Comparison of ENCODE assay signal across 1 cellular context in the genomic region with DNA sequence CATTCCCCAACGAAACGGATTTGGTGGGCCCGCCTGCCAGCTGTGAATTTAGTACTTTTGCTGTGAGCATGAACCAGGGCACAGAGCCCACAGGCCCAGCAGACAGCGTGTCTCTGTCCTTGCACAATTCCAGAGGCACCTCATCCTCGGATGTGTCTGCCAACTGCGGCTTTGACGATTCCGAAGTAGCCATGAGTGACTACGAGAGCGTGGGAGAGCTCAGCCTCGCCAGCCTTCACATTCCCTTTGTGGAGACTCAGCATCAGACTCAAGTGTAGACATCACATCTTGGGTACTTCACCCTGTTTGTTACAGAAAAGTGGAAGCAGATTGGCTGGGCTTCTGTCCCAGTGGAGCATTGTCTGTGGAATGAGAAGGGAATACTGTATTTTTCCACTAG.
TF ChIP-seq lines count a peak whose summit lies in the region.

No MANE protein-coding gene starts in this region.

TF ChIP-seq in H1, 55 proteins besides CTCF, POLR2A, EP300 and RAD21 (continued from another document):
- no peak for TF ChIP-seq TAF7 (optimal IDR thresholded peaks at IDR 0.05; ENCODE audit: borderline replicate concordance, low read depth, low read length)
- TF ChIP-seq RXRA (IDR thresholded peaks at IDR 0.05; ENCODE audit: insufficient read depth, low read depth, low read length): no peak
- TF ChIP-seq GTF2F1 (IDR thresholded peaks at IDR 0.05; ENCODE audit: borderline replicate concordance, low read depth, low read length): no peak
- no peak for TF ChIP-seq HDAC6 (IDR thresholded peaks at IDR 0.05; ENCODE audit: low read depth, low read length)
- no peak for TF ChIP-seq CREB1 (IDR thresholded peaks at IDR 0.05)
- TF ChIP-seq JUND (IDR thresholded peaks at IDR 0.05; ENCODE audit: low read length): no peak
- no peak for TF ChIP-seq YY1 (IDR thresholded peaks at IDR 0.05; ENCODE audit: low read depth, low read length)
- TF ChIP-seq POLR2AphosphoS5 (IDR thresholded peaks at IDR 0.05; ENCODE audit: low read depth, low read length): no peak
- no peak for TF ChIP-seq SAP30 (IDR thresholded peaks at IDR 0.05; ENCODE audit: insufficient read depth, insufficient replicate concordance, low read length)
- no peak for TF ChIP-seq TEAD4 (IDR thresholded peaks at IDR 0.05; ENCODE audit: low read depth, low read length)
- TF ChIP-seq KDM1A (IDR thresholded peaks at IDR 0.05; ENCODE audit: borderline replicate concordance, low read length): no peak
- TF ChIP-seq CBX8 (IDR thresholded peaks at IDR 0.05; ENCODE audit: borderline replicate concordance, low read depth, low read length): no peak
- TF ChIP-seq CHD2 (IDR thresholded peaks at IDR 0.05; ENCODE audit: low read length): no peak
- no peak for TF ChIP-seq TAF1 (IDR thresholded peaks at IDR 0.05; ENCODE audit: low read depth, low read length)
